ENCODE assay signal across 17 cellular contexts in genomic region chr1:87950369-87950768, GRCh38.
"Had no signal": no experiment of that assay in that cellular context is flagged by ENCODE, and none has a peak within 500 bp of the region (broad histone marks: within the 10 kb centered on the region; RNA-seq: fewer than 3 reads in every experiment).

No MANE protein-coding gene starts in this region.

- H3K36me3 ChIP-seq: esophagus squamous epithelium, heart right ventricle, left ventricle myocardium inferior, pancreas, sigmoid colon, stomach, upper lobe of right lung had no signal

- DNase-seq: activated CD4-positive, alpha-beta T cell treated with anti-CD3 and anti-CD28 coated beads, Interleukin-2, amount 50 U/mL, for 4 hours; activated gamma-delta T cell treated with Interleukin-2 at 50 U/mL for 16 hours; effector CD4-positive, alpha-beta T cell; esophagus squamous epithelium; heart right ventricle; immature natural killer cell; kidney glomerular epithelial cell; left ventricle myocardium inferior; naive thymus-derived CD8-positive, alpha-beta T cell; pancreas; sigmoid colon; stimulated activated CD4-positive, alpha-beta T cell treated with anti-CD3 and anti-CD28 coated beads, Interleukin-4, amount 100 ng/mL, for 24 hours; stomach; testis; upper lobe of right lung had no signal

- H3K27ac ChIP-seq: esophagus squamous epithelium, heart right ventricle, left ventricle myocardium inferior, pancreas, sigmoid colon, stomach, testis, upper lobe of right lung, VCaP had no signal

- H3K4me1 ChIP-seq: pancreas, testis, upper lobe of right lung had no signal

- H3K9me3 ChIP-seq: esophagus squamous epithelium, heart right ventricle, left ventricle myocardium inferior, pancreas, sigmoid colon, stomach, testis, upper lobe of right lung had no signal

- H3K4me3 ChIP-seq: esophagus squamous epithelium, heart right ventricle, left ventricle myocardium inferior, pancreas, sigmoid colon, stomach, testis, upper lobe of right lung had no signal

- H3K27me3 ChIP-seq: esophagus squamous epithelium, heart right ventricle, pancreas, sigmoid colon, stomach, testis, upper lobe of right lung had no signal

- ATAC-seq: heart right ventricle; naive thymus-derived CD8-positive, alpha-beta T cell; pancreas; stimulated activated effector memory CD8-positive, alpha-beta T cell treated with anti-CD3 and anti-CD28 coated beads, Interleukin-12 subunit alpha, Interleukin-12 subunit beta, amount 100 ng/mL, for 72 hours; upper lobe of right lung had no signal
